Comparison of ENCODE assay signal across 22 cellular contexts in genomic region chr13:86760620-86761019, GRCh38.
DNase-seq lines count a peak whose midpoint lies in the region; ATAC-seq lines count a peak whose summit lies in the region.
"Had no signal": no experiment of that assay in that cellular context is flagged by ENCODE, and none has a peak within 500 bp of the region (broad histone marks: within the 10 kb centered on the region; RNA-seq: fewer than 3 reads in every experiment).

No MANE protein-coding gene starts in this region.

- peak overlapping the region; percentile 18 for H3K4me2 ChIP-seq in Karpas-422 (ENCODE audit: low read depth, low read length, poor library complexity, severe bottlenecking)
- H3K4me2 ChIP-seq: SK-N-SH had no signal

- no peak overlapping the region for H3K4me3 ChIP-seq in Karpas-422 (ENCODE audit: low read length)
- H3K4me3 ChIP-seq: K562 had no signal

- H3K79me2 ChIP-seq in Karpas-422 (ENCODE audit: low read length), result no peaks in the 10 kb centered on the region

- peak overlapping the region; percentile 1 for H3K27ac Mint-ChIP-seq in activated naive CD4-positive, alpha-beta T cell treated with anti-CD3 and anti-CD28 coated beads, Interleukin-2, amount 10 ng/mL, durations not matched to agents 7 days and 5 days
- peak overlapping the region; percentile 99 for H3K27ac Mint-ChIP-seq in stimulated activated effector memory CD8-positive, alpha-beta T cell treated with anti-CD3 and anti-CD28 coated beads, Interleukin-12 subunit alpha, Interleukin-12 subunit beta, amount 100 ng/mL, for 72 hours

- H3K36me3 ChIP-seq in Karpas-422 (ENCODE audit: insufficient read depth, low read length), result no peaks in the 10 kb centered on the region

- intact Hi-C loops in sciatic nerve (cut with DNase I), result no loop called here

- peaks cover 64% of the 10 kb centered on the region for H3K9me3 Mint-ChIP-seq in activated naive CD4-positive, alpha-beta T cell treated with anti-CD3 and anti-CD28 coated beads, Interleukin-2, amount 10 ng/mL, durations not matched to agents 7 days and 5 days
- peaks cover 30% of the 10 kb centered on the region for H3K9me3 Mint-ChIP-seq in stimulated activated effector memory CD8-positive, alpha-beta T cell treated with anti-CD3 and anti-CD28 coated beads, Interleukin-12 subunit alpha, Interleukin-12 subunit beta, amount 100 ng/mL, for 72 hours

- H3K27ac ChIP-seq in Karpas-422 (ENCODE audit: low read length), result no peak overlapping the region

- H3K4me3 Mint-ChIP-seq in activated naive CD4-positive, alpha-beta T cell treated with anti-CD3 and anti-CD28 coated beads, Interleukin-2, amount 10 ng/mL, durations not matched to agents 7 days and 5 days, result no peak overlapping the region
- peak overlapping the region; percentile 56 for H3K4me3 Mint-ChIP-seq in stimulated activated effector memory CD8-positive, alpha-beta T cell treated with anti-CD3 and anti-CD28 coated beads, Interleukin-12 subunit alpha, Interleukin-12 subunit beta, amount 100 ng/mL, for 72 hours

- H3K36me3 Mint-ChIP-seq in activated naive CD4-positive, alpha-beta T cell treated with anti-CD3 and anti-CD28 coated beads, Interleukin-2, amount 10 ng/mL, durations not matched to agents 7 days and 5 days, result no peaks in the 10 kb centered on the region
- peaks cover 54% of the 10 kb centered on the region for H3K36me3 Mint-ChIP-seq in stimulated activated effector memory CD8-positive, alpha-beta T cell treated with anti-CD3 and anti-CD28 coated beads, Interleukin-12 subunit alpha, Interleukin-12 subunit beta, amount 100 ng/mL, for 72 hours

- H3K4me1 ChIP-seq in Karpas-422 (ENCODE audit: low read length), result peaks cover 15% of the 10 kb centered on the region

- H4K20me1 ChIP-seq in Karpas-422 (ENCODE audit: insufficient read depth, low read depth, low read length), result no peaks in the 10 kb centered on the region

- H3K9me2 ChIP-seq in Karpas-422 (replicated peaks; ENCODE audit: insufficient read depth, low read length), result no peaks in the 10 kb centered on the region
- H3K9me2 ChIP-seq: SK-N-SH had no signal

- H3K4me1 Mint-ChIP-seq in activated naive CD4-positive, alpha-beta T cell treated with anti-CD3 and anti-CD28 coated beads, Interleukin-2, amount 10 ng/mL, durations not matched to agents 7 days and 5 days, result no peaks in the 10 kb centered on the region
- H3K4me1 Mint-ChIP-seq in stimulated activated effector memory CD8-positive, alpha-beta T cell treated with anti-CD3 and anti-CD28 coated beads, Interleukin-12 subunit alpha, Interleukin-12 subunit beta, amount 100 ng/mL, for 72 hours, result peaks cover 78% of the 10 kb centered on the region

- H3K27me3 ChIP-seq in Karpas-422 (ENCODE audit: low read length), result no peaks in the 10 kb centered on the region

- no peaks in the 10 kb centered on the region for H3K27me3 Mint-ChIP-seq in activated naive CD4-positive, alpha-beta T cell treated with anti-CD3 and anti-CD28 coated beads, Interleukin-2, amount 10 ng/mL, durations not matched to agents 7 days and 5 days

- H3K9me3 ChIP-seq in Karpas-422 (ENCODE audit: low read length), result no peaks in the 10 kb centered on the region
- H3K9me3 ChIP-seq: SK-N-SH had no signal

- H2AFZ ChIP-seq in Karpas-422 (ENCODE audit: low read length), result no peak overlapping the region

- no peak overlapping the region for H3K9ac ChIP-seq in Karpas-422 (ENCODE audit: low read length)
- H3K9ac ChIP-seq: SK-N-SH had no signal

- ATAC-seq in stimulated activated effector memory CD8-positive, alpha-beta T cell treated with anti-CD3 and anti-CD28 coated beads, Interleukin-12 subunit alpha, Interleukin-12 subunit beta, amount 100 ng/mL, for 72 hours, result no peak
- ATAC-seq in sciatic nerve, result no peak
- ATAC-seq: K562, Panc1 had no signal

- CTCF ChIA-PET in activated naive CD4-positive, alpha-beta T cell treated with anti-CD3 and anti-CD28 coated beads, Interleukin-2, amount 10 ng/mL, durations not matched to agents 7 days and 5 days (lab: Charles Lee), result no interaction called here

- no peak for DNase-seq in activated naive CD4-positive, alpha-beta T cell treated with anti-CD3 and anti-CD28 coated beads, Interleukin-2, amount 10 ng/mL, durations not matched to agents 7 days and 5 days
- DNase-seq in activated naive CD4-positive, alpha-beta T cell treated with Interleukin-2 at 50 U/mL for 16 hours, result no peak
- DNase-seq in Karpas-422, result peak; percentile 51
- peak; percentile 12 for DNase-seq in central memory CD4-positive, alpha-beta T cell
- DNase-seq in stimulated activated effector memory CD8-positive, alpha-beta T cell treated with anti-CD3 and anti-CD28 coated beads, Interleukin-12 subunit alpha, Interleukin-12 subunit beta, amount 100 ng/mL, for 72 hours (ENCODE audit: low spot score in 2 of 2), result no peak
- DNase-seq in T-helper 9 cell, result no peak
- DNase-seq in NCI-H1105 (lab: John Stamatoyannopoulos, UW), result no peak
- DNase-seq in sciatic nerve (ENCODE audit: low spot score), result no peak
- DNase-seq: Calu3; DMS153; GDM1; NCI-H1694; NCI-H2081; NCI-H2171; NCI-H345; NCI-H524; NCI-H774; NK-92 treated with Interleukin-12 subunit alpha and Interleukin-12 subunit beta, amount 100 ng/mL, for 24 hours; SIG-M5; SK-N-SH had no signal

Comparison
In these comparisons a context has a peak if more than half of its experiments do, and no peak if none do; other contexts are left out.
1. DNase-seq: peak in Karpas-422 (single experiment) and central memory CD4-positive, alpha-beta T cell (single experiment); none in activated naive CD4-positive, alpha-beta T cell treated with anti-CD3 and anti-CD28 coated beads, Interleukin-2, amount 10 ng/mL, durations not matched to agents 7 days and 5 days (single experiment), activated naive CD4-positive, alpha-beta T cell treated with Interleukin-2 at 50 U/mL for 16 hours (single experiment), stimulated activated effector memory CD8-positive, alpha-beta T cell treated with anti-CD3 and anti-CD28 coated beads, Interleukin-12 subunit alpha, Interleukin-12 subunit beta, amount 100 ng/mL, for 72 hours (0 of 2), T-helper 9 cell (single experiment), NCI-H1105 (single experiment) and sciatic nerve (single experiment).